In genomic region chr2:200525066-200525465, GRCh38 we compare ENCODE assay signal across 14 cellular contexts. TPM values are rescaled to one million over a fixed set of nuclear protein-coding genes. Genes with fewer than 3 reads are reported as not detected.
DNase-seq lines count a peak whose midpoint lies in the region; ATAC-seq and TF ChIP-seq lines count a peak whose summit lies in the region.
"Had no signal": no experiment of that assay in that cellular context is flagged by ENCODE, and none has a peak within 500 bp of the region (broad histone marks: within the 10 kb centered on the region; RNA-seq: fewer than 3 reads in every experiment).

No MANE protein-coding gene starts in this region.

- peaks cover 5% of the 10 kb centered on the region for H3K27me3 ChIP-seq in AG04450 (ENCODE audit: control insufficient read depth, insufficient read depth, low read length)
- H3K27me3 ChIP-seq in dorsolateral prefrontal cortex, result no peaks in the 10 kb centered on the region
- H3K27me3 ChIP-seq: Peyer's patch, tibial artery had no signal

- no peak overlapping the region for H3K27ac ChIP-seq in AG04450 (ENCODE audit: low read depth, low read length)
- H3K27ac ChIP-seq in dorsolateral prefrontal cortex, result no peak overlapping the region

- DNase-seq in AG04450 (ENCODE audit: low read depth, low spot score) (peak; percentile 11), M059J (ENCODE audit: low read depth) (peak; percentile 3), dorsolateral prefrontal cortex (no peak), iPS-NIHi7 (ENCODE audit: extremely low spot score) (no peak)
- DNase-seq in natural killer cell treated with Interleukin-12 subunit alpha and Interleukin-12 subunit beta and Interleukin-15 and Interleukin-18, amount 100 ng/mL, for 72 hours (ENCODE audit: low spot score), result no peak
- DNase-seq: CD4-positive, alpha-beta T cell; hippocampal formation; Peyer's patch; tibial artery had no signal

- H3K4me3 Mint-ChIP-seq in natural killer cell treated with Interleukin-12 subunit alpha and Interleukin-12 subunit beta and Interleukin-15 and Interleukin-18, amount 100 ng/mL, for 72 hours, result peak overlapping the region; percentile 99

- no peaks in the 10 kb centered on the region for H3K9me3 Mint-ChIP-seq in natural killer cell treated with Interleukin-12 subunit alpha and Interleukin-12 subunit beta and Interleukin-15 and Interleukin-18, amount 100 ng/mL, for 72 hours
- H3K9me3 Mint-ChIP-seq: activated T-helper 2 cell treated with anti-CD3 and anti-CD28 coated beads, Interferon-gamma antibody, Interleukin-2, Interleukin-4, amounts not matched to agents 10 μg/mL and 5 μg/mL and 100 μg/mL, durations not matched to agents 14 hours and 24 hours and 36 hours; CD4-positive, alpha-beta T cell; neural crest cell had no signal

- peaks cover 13 to 34% of the 10 kb centered on the region in 2 donors for H3K4me1 Mint-ChIP-seq in natural killer cell treated with Interleukin-12 subunit alpha and Interleukin-12 subunit beta and Interleukin-15 and Interleukin-18, amount 100 ng/mL, for 72 hours (ENCODE audit: low read depth in 2 of 2)

- no peak for ATAC-seq in natural killer cell treated with Interleukin-12 subunit alpha and Interleukin-12 subunit beta and Interleukin-15 and Interleukin-18, amount 100 ng/mL, for 72 hours
- ATAC-seq in GM18907 (IDR thresholded peaks at IDR 0.05; ENCODE audit: unreplicated experiment) (no peak), esophagus mucosa (no peak), GM21390 (IDR thresholded peaks at IDR 0.05; ENCODE audit: unreplicated experiment) (no peak)

- H3K4me3 ChIP-seq in AG04450 (ENCODE audit: low read depth, low read length), result no peak overlapping the region
- H3K4me3 ChIP-seq in dorsolateral prefrontal cortex, result peak overlapping the region in 43 of 59 donors; percentile 66 to 98 (median 86)

- CTCF ChIA-PET in AG04450 (lab: Charles Lee), result interaction anchor here (0.9 to 2.0 kb wide), 3 partner anchors 15 to 552 kb away, joined by 3 to 10 read pairs (median 8); partner anchors contain the start of genes AOX1 and KCTD18

- H3K27ac Mint-ChIP-seq in natural killer cell treated with Interleukin-12 subunit alpha and Interleukin-12 subunit beta and Interleukin-15 and Interleukin-18, amount 100 ng/mL, for 72 hours, result no peak overlapping the region

- peaks cover 4% of the 10 kb centered on the region for H3K36me3 Mint-ChIP-seq in natural killer cell treated with Interleukin-12 subunit alpha and Interleukin-12 subunit beta and Interleukin-15 and Interleukin-18, amount 100 ng/mL, for 72 hours

- H3K27me3 Mint-ChIP-seq in natural killer cell treated with Interleukin-12 subunit alpha and Interleukin-12 subunit beta and Interleukin-15 and Interleukin-18, amount 100 ng/mL, for 72 hours, result peaks cover 4 to 8% of the 10 kb centered on the region in 2 donors
- H3K27me3 Mint-ChIP-seq: CD4-positive, alpha-beta T cell had no signal

- intact Hi-C loops in dorsolateral prefrontal cortex (cut with DNase I), result loop anchor here (10.0 kb wide), 3 partner anchors 180 to 290 kb away; partner anchors contain the start of gene BZW1 (in 1 of the 2)

- H3K9me3 ChIP-seq in AG04450 (ENCODE audit: control insufficient read depth, insufficient read depth, low read length), result no peaks in the 10 kb centered on the region
- H3K9me3 ChIP-seq: Peyer's patch, tibial artery had no signal

- no peak for TF ChIP-seq CTCF in AG04450 (IDR thresholded peaks at IDR 0.05; ENCODE audit: low read depth, low read length)
- no peak for TF ChIP-seq CTCF in dorsolateral prefrontal cortex (IDR thresholded peaks at IDR 0.05 in 54 of 56, conservative IDR thresholded peaks at IDR 0.05 in 2 of 56; ENCODE audit: low read depth in 1 of 56, partially characterized antibody in 56 of 56)

- POLR2A ChIA-PET in AG04450 (lab: Yijun Ruan, JAX), result interaction anchor here (0.6 kb wide), 1 partner anchor 76 kb away, joined by 3 read pairs; no protein-coding TSS in a partner anchor

RNA-seq across cellular contexts. Expression of gene SGO2, which starts 0.9 kb away (rescaled TPM):
- polyA plus RNA-seq in AG04450 (2011; rRNA removed), result 3.7 and 8.4 TPM in 2 replicates
- polyA minus RNA-seq in AG04450 (2011; rRNA and poly(A)+ RNA removed), result 1.8 and 4.8 TPM in 2 replicates
- total RNA-seq in M059J (2014; rRNA removed; shearing (Covaris generic)), result 17.3 and 19.0 TPM in 2 replicates
- total RNA-seq in dorsolateral prefrontal cortex (1 to 10 TPM; 1.7 to 6.1 (median 3.1) TPM), esophagus mucosa (6.3 TPM)
- 10 to 100 TPM; 18.2 to 31.0 TPM for total RNA-seq in natural killer cell treated with Interleukin-12 subunit alpha and Interleukin-12 subunit beta and Interleukin-15 and Interleukin-18, amount 100 ng/mL, for 72 hours

RNA-seq across cellular contexts. Expression of gene KCTD18, which starts 15.2 kb away (rescaled TPM):
- polyA plus RNA-seq in AG04450 (2011; rRNA removed), result 9.9 and 13.8 TPM in 2 replicates
- polyA minus RNA-seq in AG04450 (2011; rRNA and poly(A)+ RNA removed), result 5.4 and 6.0 TPM in 2 replicates
- 10.7 and 15.2 TPM in 2 replicates for total RNA-seq in M059J (2014; rRNA removed; shearing (Covaris generic))
- total RNA-seq in dorsolateral prefrontal cortex (10 to 100 TPM in 101 of 120 experiments, 1 to 10 TPM in 19; 8.4 to 19.0 (median 12.2) TPM), esophagus mucosa (10.8 TPM)
- 10 to 100 TPM in 1 of 2 donors, 1 to 10 TPM in 1; 9.2 to 12.4 TPM for total RNA-seq in natural killer cell treated with Interleukin-12 subunit alpha and Interleukin-12 subunit beta and Interleukin-15 and Interleukin-18, amount 100 ng/mL, for 72 hours

Comparison
In these comparisons a context has a peak if more than half of its experiments do, and no peak if none do; other contexts are left out.
1. DNase-seq: peak in AG04450 (single experiment) and M059J (single experiment); none in dorsolateral prefrontal cortex (0 of 10), natural killer cell treated with Interleukin-12 subunit alpha and Interleukin-12 subunit beta and Interleukin-15 and Interleukin-18, amount 100 ng/mL, for 72 hours (single experiment) and iPS-NIHi7 (single experiment).